ENCODE assay signal across 1 cellular context in the genomic region with DNA sequence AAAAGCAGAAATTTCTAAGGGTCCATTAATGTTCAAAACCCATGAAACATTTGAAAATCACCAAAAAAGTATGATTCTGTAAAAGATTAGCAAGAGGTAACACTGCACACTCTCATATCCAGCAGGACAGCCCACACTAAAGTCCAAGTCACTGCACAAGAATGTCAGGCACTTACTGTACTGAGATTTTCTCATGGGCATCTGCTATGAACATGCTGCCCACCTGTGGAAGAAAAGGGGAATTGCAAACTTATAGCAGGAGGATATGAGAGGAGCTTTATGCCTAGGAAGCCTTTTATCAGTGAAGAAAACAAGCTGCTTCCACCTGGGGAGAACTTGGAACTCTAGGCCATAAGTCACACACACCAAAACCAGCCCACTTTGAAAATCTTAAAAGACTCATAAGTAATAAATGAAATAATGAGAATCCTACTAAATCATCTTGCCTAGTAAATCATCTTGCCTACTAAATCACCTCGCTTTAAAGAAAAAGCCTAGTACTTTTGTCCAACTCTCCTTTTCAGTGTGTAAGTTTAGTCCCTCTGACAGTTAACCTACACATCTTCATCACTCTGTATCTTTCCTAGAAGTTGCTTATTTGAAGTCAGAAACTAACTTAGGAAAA.
TF ChIP-seq lines count a peak whose summit lies in the region.

No MANE protein-coding gene starts in this region.

TF ChIP-seq in HepG2, 621 proteins besides CTCF, POLR2A, EP300 and RAD21 (continued from another document and continues in another):
- 0 out of 2 replicates have a peak, but pooled peaks have one; percentile 25 for TF ChIP-seq MIER3 (CRISPR knock-in tag; IDR thresholded peaks at IDR 0.05; ENCODE audit: borderline replicate concordance)
- TF ChIP-seq SMAD9 (CRISPR knock-in tag; IDR thresholded peaks at IDR 0.05) = no peak
- peak; percentile 66; the same call in 1 of the 2 replicates for TF ChIP-seq ERF (CRISPR knock-in tag; IDR thresholded peaks at IDR 0.05)
- no peak for TF ChIP-seq ZSCAN30 (CRISPR knock-in tag; IDR thresholded peaks at IDR 0.05)
- no peak for TF ChIP-seq ZNF747 (CRISPR knock-in tag; IDR thresholded peaks at IDR 0.05; ENCODE audit: borderline replicate concordance)
- 0 out of 2 replicates have a peak, but pooled peaks have one; percentile 32 for TF ChIP-seq ZMYM4 (CRISPR knock-in tag; IDR thresholded peaks at IDR 0.05)
- TF ChIP-seq THAP9 (CRISPR knock-in tag; IDR thresholded peaks at IDR 0.05; ENCODE audit: borderline replicate concordance) = no peak
- TF ChIP-seq GATAD1 (CRISPR knock-in tag; IDR thresholded peaks at IDR 0.05) = peak; percentile 26; the same call in 1 of the 2 replicates
- TF ChIP-seq, protein P1, sequence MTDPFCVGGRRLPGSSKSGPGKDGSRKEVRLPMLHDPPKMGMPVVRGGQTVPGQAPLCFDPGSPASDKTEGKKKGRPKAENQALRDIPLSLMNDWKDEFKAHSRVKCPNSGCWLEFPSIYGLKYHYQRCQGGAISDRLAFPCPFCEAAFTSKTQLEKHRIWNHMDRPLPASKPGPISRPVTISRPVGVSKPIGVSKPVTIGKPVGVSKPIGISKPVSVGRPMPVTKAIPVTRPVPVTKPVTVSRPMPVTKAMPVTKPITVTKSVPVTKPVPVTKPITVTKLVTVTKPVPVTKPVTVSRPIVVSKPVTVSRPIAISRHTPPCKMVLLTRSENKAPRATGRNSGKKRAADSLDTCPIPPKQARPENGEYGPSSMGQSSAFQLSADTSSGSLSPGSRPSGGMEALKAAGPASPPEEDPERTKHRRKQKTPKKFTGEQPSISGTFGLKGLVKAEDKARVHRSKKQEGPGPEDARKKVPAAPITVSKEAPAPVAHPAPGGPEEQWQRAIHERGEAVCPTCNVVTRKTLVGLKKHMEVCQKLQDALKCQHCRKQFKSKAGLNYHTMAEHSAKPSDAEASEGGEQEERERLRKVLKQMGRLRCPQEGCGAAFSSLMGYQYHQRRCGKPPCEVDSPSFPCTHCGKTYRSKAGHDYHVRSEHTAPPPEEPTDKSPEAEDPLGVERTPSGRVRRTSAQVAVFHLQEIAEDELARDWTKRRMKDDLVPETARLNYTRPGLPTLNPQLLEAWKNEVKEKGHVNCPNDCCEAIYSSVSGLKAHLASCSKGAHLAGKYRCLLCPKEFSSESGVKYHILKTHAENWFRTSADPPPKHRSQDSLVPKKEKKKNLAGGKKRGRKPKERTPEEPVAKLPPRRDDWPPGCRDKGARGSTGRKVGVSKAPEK (CRISPR knock-in tag; IDR thresholded peaks at IDR 0.05; ENCODE audit: borderline replicate concordance) = no peak
- no peak for TF ChIP-seq CC2D1A (CRISPR knock-in tag; IDR thresholded peaks at IDR 0.05)
- TF ChIP-seq TCF7L2 (IDR thresholded peaks at IDR 0.05; ENCODE audit: low read depth, low read length) = no peak
- no peak for TF ChIP-seq KDM6A (CRISPR knock-in tag; IDR thresholded peaks at IDR 0.05; ENCODE audit: low read depth)
- no peak for TF ChIP-seq NR2F2 (IDR thresholded peaks at IDR 0.05; ENCODE audit: borderline replicate concordance, low read depth)
- 0 out of 2 replicates have a peak, but pooled peaks have one; percentile 29 for TF ChIP-seq ZSCAN9 (CRISPR knock-in tag; IDR thresholded peaks at IDR 0.05; ENCODE audit: borderline replicate concordance)
- TF ChIP-seq, protein P2, sequence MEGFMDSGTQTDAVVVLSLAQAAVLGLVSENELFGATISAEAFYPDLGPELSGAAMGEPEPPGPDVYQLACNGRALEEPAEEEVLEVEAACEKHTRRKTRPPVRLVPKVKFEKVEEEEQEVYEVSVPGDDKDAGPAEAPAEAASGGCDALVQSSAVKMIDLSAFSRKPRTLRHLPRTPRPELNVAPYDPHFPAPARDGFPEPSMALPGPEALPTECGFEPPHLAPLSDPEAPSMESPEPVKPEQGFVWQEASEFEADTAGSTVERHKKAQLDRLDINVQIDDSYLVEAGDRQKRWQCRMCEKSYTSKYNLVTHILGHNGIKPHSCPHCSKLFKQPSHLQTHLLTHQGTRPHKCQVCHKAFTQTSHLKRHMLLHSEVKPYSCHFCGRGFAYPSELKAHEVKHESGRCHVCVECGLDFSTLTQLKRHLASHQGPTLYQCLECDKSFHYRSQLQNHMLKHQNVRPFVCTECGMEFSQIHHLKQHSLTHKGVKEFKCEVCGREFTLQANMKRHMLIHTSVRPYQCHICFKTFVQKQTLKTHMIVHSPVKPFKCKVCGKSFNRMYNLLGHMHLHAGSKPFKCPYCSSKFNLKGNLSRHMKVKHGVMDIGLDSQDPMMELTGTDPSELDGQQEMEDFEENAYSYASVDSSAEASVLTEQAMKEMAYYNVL (CRISPR knock-in tag; IDR thresholded peaks at IDR 0.05; ENCODE audit: borderline replicate concordance) = no peak
- peak in 1 of 2 experiments; percentile 15; a peak in 1 of 4 replicates for TF ChIP-seq REST (IDR thresholded peaks at IDR 0.05; ENCODE audit: borderline replicate concordance in 1 of 2, low read depth in 1 of 2, low read length in 2 of 2)
- no peak for TF ChIP-seq ZFP41 (CRISPR knock-in tag; IDR thresholded peaks at IDR 0.05; ENCODE audit: borderline replicate concordance)
- no peak for TF ChIP-seq REL (CRISPR knock-in tag; conservative IDR thresholded peaks at IDR 0.05)
- no peak for TF ChIP-seq ZSCAN29 (CRISPR knock-in tag; conservative IDR thresholded peaks at IDR 0.05)
- no peak for TF ChIP-seq SNAPC5 (CRISPR knock-in tag; IDR thresholded peaks at IDR 0.05; ENCODE audit: borderline replicate concordance)
- TF ChIP-seq ZNF784 (CRISPR knock-in tag; IDR thresholded peaks at IDR 0.05; ENCODE audit: borderline replicate concordance) = 0 out of 2 replicates have a peak, but pooled peaks have one; percentile 62
- no peak for TF ChIP-seq FOXK2 (IDR thresholded peaks at IDR 0.05)
- TF ChIP-seq SMARCC2 (IDR thresholded peaks at IDR 0.05) = no peak
- no peak for TF ChIP-seq SOX6 (IDR thresholded peaks at IDR 0.05)
- TF ChIP-seq SOX6 (CRISPR knock-in tag; IDR thresholded peaks at IDR 0.05) = no peak
- no peak for TF ChIP-seq ZNF547 (CRISPR knock-in tag; IDR thresholded peaks at IDR 0.05)
- TF ChIP-seq HDAC2 (CRISPR knock-in tag; IDR thresholded peaks at IDR 0.05) = no peak
- peak in 1 of 2 experiments; percentile 60; a peak in 1 of 4 replicates for TF ChIP-seq KLF16 (CRISPR knock-in tag; IDR thresholded peaks at IDR 0.05)
- TF ChIP-seq, protein P3, sequence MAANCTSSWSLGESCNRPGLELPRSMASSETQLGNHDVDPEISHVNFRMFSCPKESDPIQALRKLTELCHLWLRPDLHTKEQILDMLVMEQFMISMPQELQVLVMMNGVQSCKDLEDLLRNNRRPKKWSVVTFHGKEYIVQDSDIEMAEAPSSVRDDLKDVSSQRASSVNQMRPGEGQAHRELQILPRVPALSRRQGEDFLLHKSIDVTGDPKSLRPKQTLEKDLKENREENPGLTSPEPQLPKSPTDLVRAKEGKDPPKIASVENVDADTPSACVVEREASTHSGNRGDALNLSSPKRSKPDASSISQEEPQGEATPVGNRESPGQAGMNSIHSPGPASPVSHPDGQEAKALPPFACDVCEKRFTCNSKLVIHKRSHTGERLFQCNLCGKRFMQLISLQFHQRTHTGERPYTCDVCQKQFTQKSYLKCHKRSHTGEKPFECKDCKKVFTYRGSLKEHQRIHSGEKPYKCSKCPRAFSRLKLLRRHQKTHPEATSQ (CRISPR knock-in tag; IDR thresholded peaks at IDR 0.05; ENCODE audit: borderline replicate concordance) = no peak
- peak; percentile 70 for TF ChIP-seq GATAD2A (CRISPR knock-in tag; IDR thresholded peaks at IDR 0.05)
- TF ChIP-seq RCOR2 (CRISPR knock-in tag; IDR thresholded peaks at IDR 0.05) = no peak
- TF ChIP-seq ZFP90 (CRISPR knock-in tag; IDR thresholded peaks at IDR 0.05; ENCODE audit: borderline replicate concordance) = no peak
- no peak for TF ChIP-seq ZNF7 (CRISPR knock-in tag; IDR thresholded peaks at IDR 0.05)
- TF ChIP-seq ZNF788 (CRISPR knock-in tag; IDR thresholded peaks at IDR 0.05; ENCODE audit: borderline replicate concordance) = no peak
- TF ChIP-seq PPARG (CRISPR knock-in tag; conservative IDR thresholded peaks at IDR 0.05) = peak; percentile 64
- no peak for TF ChIP-seq RBM39 (IDR thresholded peaks at IDR 0.05; ENCODE audit: low read depth, low read length, poor library complexity, severe bottlenecking)
- no peak for TF ChIP-seq ZC3H13 (CRISPR knock-in tag; IDR thresholded peaks at IDR 0.05)
- peak; percentile 45 for TF ChIP-seq XRCC5 (optimal IDR thresholded peaks at IDR 0.05; ENCODE audit: low read length)
- 0 out of 2 replicates have a peak, but pooled peaks have one; percentile 19 for TF ChIP-seq RXRB (CRISPR knock-in tag; IDR thresholded peaks at IDR 0.05; ENCODE audit: borderline replicate concordance)
- TF ChIP-seq, protein P4, sequence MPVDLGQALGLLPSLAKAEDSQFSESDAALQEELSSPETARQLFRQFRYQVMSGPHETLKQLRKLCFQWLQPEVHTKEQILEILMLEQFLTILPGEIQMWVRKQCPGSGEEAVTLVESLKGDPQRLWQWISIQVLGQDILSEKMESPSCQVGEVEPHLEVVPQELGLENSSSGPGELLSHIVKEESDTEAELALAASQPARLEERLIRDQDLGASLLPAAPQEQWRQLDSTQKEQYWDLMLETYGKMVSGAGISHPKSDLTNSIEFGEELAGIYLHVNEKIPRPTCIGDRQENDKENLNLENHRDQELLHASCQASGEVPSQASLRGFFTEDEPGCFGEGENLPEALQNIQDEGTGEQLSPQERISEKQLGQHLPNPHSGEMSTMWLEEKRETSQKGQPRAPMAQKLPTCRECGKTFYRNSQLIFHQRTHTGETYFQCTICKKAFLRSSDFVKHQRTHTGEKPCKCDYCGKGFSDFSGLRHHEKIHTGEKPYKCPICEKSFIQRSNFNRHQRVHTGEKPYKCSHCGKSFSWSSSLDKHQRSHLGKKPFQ (CRISPR knock-in tag; IDR thresholded peaks at IDR 0.05; ENCODE audit: insufficient replicate concordance) = no peak
- no peak for TF ChIP-seq BRD4 (CRISPR knock-in tag; IDR thresholded peaks at IDR 0.05)
- TF ChIP-seq SOX13 (IDR thresholded peaks at IDR 0.05) = no peak
- peak in 1 of 2 experiments; percentile 14; a peak in 1 of 4 replicates for TF ChIP-seq SOX13 (CRISPR knock-in tag; conservative IDR thresholded peaks at IDR 0.05 in 1 of 2, IDR thresholded peaks at IDR 0.05 in 1 of 2)
- TF ChIP-seq, protein P5, sequence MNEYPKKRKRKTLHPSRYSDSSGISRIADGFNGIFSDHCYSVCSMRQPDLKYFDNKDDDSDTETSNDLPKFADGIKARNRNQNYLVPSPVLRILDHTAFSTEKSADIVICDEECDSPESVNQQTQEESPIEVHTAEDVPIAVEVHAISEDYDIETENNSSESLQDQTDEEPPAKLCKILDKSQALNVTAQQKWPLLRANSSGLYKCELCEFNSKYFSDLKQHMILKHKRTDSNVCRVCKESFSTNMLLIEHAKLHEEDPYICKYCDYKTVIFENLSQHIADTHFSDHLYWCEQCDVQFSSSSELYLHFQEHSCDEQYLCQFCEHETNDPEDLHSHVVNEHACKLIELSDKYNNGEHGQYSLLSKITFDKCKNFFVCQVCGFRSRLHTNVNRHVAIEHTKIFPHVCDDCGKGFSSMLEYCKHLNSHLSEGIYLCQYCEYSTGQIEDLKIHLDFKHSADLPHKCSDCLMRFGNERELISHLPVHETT (CRISPR knock-in tag; conservative IDR thresholded peaks at IDR 0.05) = no peak
- peak; percentile 96 for TF ChIP-seq SMC3 (IDR thresholded peaks at IDR 0.05; ENCODE audit: low read length)
- no peak for TF ChIP-seq ZBTB21 (CRISPR knock-in tag; IDR thresholded peaks at IDR 0.05)
